ENCODE assay signal across 1 cellular context in the genomic region with DNA sequence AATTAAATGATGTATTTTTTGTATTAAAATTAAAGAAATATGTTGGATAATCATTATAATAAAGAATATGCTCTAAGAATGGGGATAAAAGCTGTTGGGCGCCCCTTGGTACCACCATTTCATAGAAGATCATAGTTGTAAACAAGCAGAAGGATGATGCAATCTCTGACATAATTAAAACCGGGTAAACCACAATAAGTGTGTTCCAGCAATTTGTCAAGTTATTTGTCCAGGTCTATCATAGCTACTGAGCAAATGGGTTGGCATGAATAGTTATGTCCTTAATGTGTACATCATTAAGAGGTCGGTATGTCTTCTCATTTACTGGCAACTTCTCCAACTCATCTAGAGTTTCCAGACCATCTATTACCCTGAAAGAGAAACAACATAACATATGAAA.
TF ChIP-seq lines count a peak whose summit lies in the region.

No MANE protein-coding gene starts in this region.

TF ChIP-seq in IMR-90, 13 proteins besides CTCF, POLR2A, EP300 and RAD21:
- peak; percentile 74 for TF ChIP-seq CEBPB (IDR thresholded peaks at IDR 0.05; ENCODE audit: low read depth, low read length)
- no peak for TF ChIP-seq CHD1 (IDR thresholded peaks at IDR 0.05; ENCODE audit: low read depth, low read length)
TF ChIP-seq in IMR-90: peak in this region for 1.
